ENCODE assay signal across 30 cellular contexts in the genomic region with DNA sequence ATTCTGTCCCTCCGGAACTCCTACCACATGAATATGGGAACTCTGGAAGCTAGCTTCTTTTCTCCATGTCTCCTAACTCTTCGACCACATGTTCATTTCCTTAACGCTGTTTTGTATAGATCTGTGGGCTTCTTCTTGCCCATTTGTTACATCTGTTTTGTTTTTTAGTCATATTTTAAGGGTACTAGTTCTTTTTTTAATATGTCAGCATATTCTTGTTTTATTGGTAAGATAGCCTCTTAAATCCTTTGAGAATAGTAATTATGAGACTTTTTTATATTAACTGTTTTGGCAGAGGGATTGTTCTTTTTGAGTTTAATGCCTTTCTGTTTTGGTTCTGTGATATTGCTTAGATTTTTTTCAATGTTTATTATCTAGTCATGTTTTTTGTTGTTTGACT.
"Had no signal": no experiment of that assay in that cellular context is flagged by ENCODE, and none has a peak within 500 bp of the region (broad histone marks: within the 10 kb centered on the region; RNA-seq: fewer than 3 reads in every experiment).

No MANE protein-coding gene starts in this region.

- H3K27me3 Mint-ChIP-seq: effector memory CD8-positive, alpha-beta T cell; naive B cell; natural killer cell treated with Interleukin-12 subunit alpha and Interleukin-12 subunit beta and Interleukin-15 and Interleukin-18, amount 100 ng/mL, for 72 hours; progenitor cell of endocrine pancreas; stimulated activated naive CD8-positive, alpha-beta T cell treated with anti-CD3 and anti-CD28 coated beads, Interleukin-15, amount 100 ng/mL, for 72 hours had no signal

- H3K4me1 ChIP-seq: gastrocnemius medialis, heart left ventricle, left lung, parathyroid adenoma, suprapubic skin, transverse colon, upper lobe of right lung, uterus had no signal

- H3K27me3 ChIP-seq: gastrocnemius medialis, heart left ventricle, hepatocyte, left lung, neural progenitor cell, suprapubic skin, transverse colon, upper lobe of right lung, uterus had no signal

- H3K27ac ChIP-seq: gastrocnemius medialis, heart left ventricle, hepatocyte, left lung, neural progenitor cell, parathyroid adenoma, suprapubic skin, transverse colon, upper lobe of right lung, uterus had no signal

- H3K4me3 Mint-ChIP-seq: effector memory CD8-positive, alpha-beta T cell; mesothelial cell of epicardium; naive B cell; natural killer cell treated with Interleukin-12 subunit alpha and Interleukin-12 subunit beta and Interleukin-15 and Interleukin-18, amount 100 ng/mL, for 72 hours; neural progenitor cell; stimulated activated naive CD8-positive, alpha-beta T cell treated with anti-CD3 and anti-CD28 coated beads, Interleukin-15, amount 100 ng/mL, for 72 hours had no signal

- H3K36me3 ChIP-seq: gastrocnemius medialis, left lung, transverse colon, upper lobe of right lung, uterus had no signal

- H2AFZ ChIP-seq: hepatocyte, neural progenitor cell, parathyroid adenoma had no signal

- H3K27ac Mint-ChIP-seq: effector memory CD8-positive, alpha-beta T cell; mesothelial cell of epicardium; natural killer cell treated with Interleukin-12 subunit alpha and Interleukin-12 subunit beta and Interleukin-15 and Interleukin-18, amount 100 ng/mL, for 72 hours; neural progenitor cell; progenitor cell of endocrine pancreas had no signal

- H3K9me3 ChIP-seq: gastrocnemius medialis, heart left ventricle, left lung, mucosa of descending colon, suprapubic skin, transverse colon, upper lobe of right lung, uterus had no signal

- H3K9me3 Mint-ChIP-seq: effector memory CD8-positive, alpha-beta T cell; naive B cell; natural killer cell treated with Interleukin-12 subunit alpha and Interleukin-12 subunit beta and Interleukin-15 and Interleukin-18, amount 100 ng/mL, for 72 hours; stimulated activated naive CD8-positive, alpha-beta T cell treated with anti-CD3 and anti-CD28 coated beads, Interleukin-15, amount 100 ng/mL, for 72 hours had no signal

- FAIRE-seq: endometrium had no signal

- H3K9ac ChIP-seq: neural progenitor cell, parathyroid adenoma had no signal

- H3K4me3 ChIP-seq: gastrocnemius medialis, heart left ventricle, hepatocyte, left lung, mucosa of descending colon, neural progenitor cell, smooth muscle cell, suprapubic skin, transverse colon, upper lobe of right lung, uterus had no signal

- ATAC-seq: effector memory CD8-positive, alpha-beta T cell; gastrocnemius medialis; heart left ventricle; left cardiac atrium; left lung; mucosa of descending colon; natural killer cell treated with Interleukin-12 subunit alpha and Interleukin-12 subunit beta and Interleukin-15 and Interleukin-18, amount 100 ng/mL, for 72 hours; sciatic nerve; stimulated activated naive CD8-positive, alpha-beta T cell treated with anti-CD3 and anti-CD28 coated beads, Interleukin-15, amount 100 ng/mL, for 72 hours; upper lobe of right lung had no signal

- H3K4me1 Mint-ChIP-seq: naive B cell; stimulated activated naive CD8-positive, alpha-beta T cell treated with anti-CD3 and anti-CD28 coated beads, Interleukin-15, amount 100 ng/mL, for 72 hours had no signal

- DNase-seq: cortex of kidney; effector memory CD8-positive, alpha-beta T cell; erythroblast; foreskin fibroblast; gastrocnemius medialis; heart left ventricle; left cardiac atrium; left lung; mesenchymal stem cell; mucosa of descending colon; naive B cell; stimulated activated CD4-positive, alpha-beta T cell treated with anti-CD3 and anti-CD28 coated beads, Interleukin-12 subunit alpha, Interleukin-12 subunit beta, amount 100 ng/mL, for 4 hours; stimulated activated CD4-positive, alpha-beta T cell treated with anti-CD3 and anti-CD28 coated beads, Interleukin-1b, Interleukin-23, amount 100 ng/mL, for 48 hours; stimulated activated CD4-positive, alpha-beta T cell treated with anti-CD3 and anti-CD28 coated beads, Interleukin-4, amount 100 ng/mL, for 1 hour; stimulated activated CD8-positive, alpha-beta memory T cell treated with anti-CD3 and anti-CD28 coated beads, Interleukin-4, amount 100 ng/mL, for 48 hours; stimulated activated naive CD4-positive, alpha-beta T cell; stimulated activated naive CD8-positive, alpha-beta T cell treated with anti-CD3 and anti-CD28 coated beads, Interleukin-15, amount 100 ng/mL, for 72 hours; transverse colon; upper lobe of right lung; uterus had no signal

- H3K79me2 ChIP-seq: hepatocyte, parathyroid adenoma had no signal

- H3K4me2 ChIP-seq: hepatocyte, neural progenitor cell, smooth muscle cell had no signal
